In the genomic region with DNA sequence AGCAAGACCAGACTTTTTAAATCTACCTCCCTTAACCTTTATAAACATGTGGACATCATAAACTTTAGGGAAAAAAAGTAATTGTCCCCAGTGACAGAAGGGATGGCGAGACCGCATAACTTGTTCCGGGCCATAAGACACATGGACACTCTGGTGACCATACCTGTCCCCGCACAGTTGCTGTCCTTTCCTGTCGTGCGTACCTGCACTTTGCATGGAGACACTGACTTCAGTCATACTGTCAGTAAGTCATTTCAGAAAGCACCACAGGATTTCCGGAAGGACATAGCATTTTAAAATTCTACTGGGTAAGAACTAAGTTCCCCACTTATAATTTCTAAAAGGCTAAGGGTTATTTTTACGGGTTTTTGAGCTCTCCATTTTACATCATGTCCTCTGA, we compare ENCODE assay signal across 26 cellular contexts.
A peak's percentile ranks its signal among the peaks of the same experiment; 100 is the strongest.
DNase-seq lines count a peak whose midpoint lies in the region; ATAC-seq, FAIRE-seq and TF ChIP-seq lines count a peak whose summit lies in the region.
"Had no signal": no experiment of that assay in that cellular context is flagged by ENCODE, and none has a peak within 500 bp of the region (broad histone marks: within the 10 kb centered on the region; RNA-seq: fewer than 3 reads in every experiment).

No MANE protein-coding gene starts in this region.

- peaks cover 9% of the 10 kb centered on the region for H3K4me1 Mint-ChIP-seq in activated B cell treated with CpG ODN at 0.5 μM for 24 hours
- peaks cover 6% of the 10 kb centered on the region for H3K4me1 Mint-ChIP-seq in neural progenitor cell
- H3K4me1 Mint-ChIP-seq: activated CD4-positive, alpha-beta T cell treated with anti-CD3 and anti-CD28 coated beads, Interleukin-2, amount 10 ng/mL, durations not matched to agents 7 days and 5 days had no signal

- CTCF ChIA-PET in activated B cell treated with CpG ODN at 0.5 μM for 24 hours (lab: Charles Lee): no interaction called here

- no peaks in the 10 kb centered on the region for H3F3A ChIP-seq in neural progenitor cell (ENCODE audit: low read depth)

- H3K79me2 ChIP-seq in neural progenitor cell (ENCODE audit: low read depth): no peaks in the 10 kb centered on the region

- peak; percentile 63 for ATAC-seq in GM21529 (IDR thresholded peaks at IDR 0.05; ENCODE audit: unreplicated experiment)
- ATAC-seq in activated B cell treated with CpG ODN at 0.5 μM for 24 hours (ENCODE audit: low read depth): peak; percentile 25
- ATAC-seq in HG03095 (IDR thresholded peaks at IDR 0.05; ENCODE audit: unreplicated experiment): no peak
- ATAC-seq in HG03135 (IDR thresholded peaks at IDR 0.05; ENCODE audit: unreplicated experiment): no peak
- ATAC-seq: left colon, right lobe of liver had no signal

- peak overlapping the region; percentile 30 for H2AFZ ChIP-seq in neural progenitor cell (replicated peaks)

- H3K27ac Mint-ChIP-seq in activated B cell treated with CpG ODN at 0.5 μM for 24 hours: no peak overlapping the region
- no peak overlapping the region for H3K27ac Mint-ChIP-seq in neural progenitor cell
- H3K27ac Mint-ChIP-seq: activated CD4-positive, alpha-beta T cell treated with anti-CD3 and anti-CD28 coated beads, Interleukin-2, amount 10 ng/mL, durations not matched to agents 7 days and 5 days; progenitor cell of endocrine pancreas had no signal

- TF ChIP-seq CTCF in GM06990 (IDR thresholded peaks at IDR 0.05; ENCODE audit: insufficient read depth, low read length, poor library complexity, severe bottlenecking): no peak
- TF ChIP-seq CTCF in activated B cell treated with CpG ODN at 0.5 μM for 24 hours (IDR thresholded peaks at IDR 0.05): no peak
- no peak for TF ChIP-seq CTCF in neural progenitor cell (IDR thresholded peaks at IDR 0.05)

- no peaks in the 10 kb centered on the region for H3K9me3 ChIP-seq in neural progenitor cell (ENCODE audit: low read depth)
- H3K9me3 ChIP-seq: HAP-1, right lobe of liver, thyroid gland had no signal

- no peak overlapping the region for H3K27ac ChIP-seq in neural progenitor cell
- H3K27ac ChIP-seq: epithelial cell of prostate, right lobe of liver, stomach, thyroid gland had no signal

- no peaks in the 10 kb centered on the region for H3K36me3 ChIP-seq in GM06990 (ENCODE audit: control insufficient read depth, insufficient read depth, low read length)
- H3K36me3 ChIP-seq in neural progenitor cell: no peaks in the 10 kb centered on the region
- H3K36me3 ChIP-seq: HAP-1, right lobe of liver, stomach, thyroid gland had no signal

- H4K20me1 ChIP-seq in neural progenitor cell (ENCODE audit: low read depth): no peaks in the 10 kb centered on the region

- H3K4me3 Mint-ChIP-seq in activated B cell treated with CpG ODN at 0.5 μM for 24 hours (no peak overlapping the region), neural progenitor cell (no peak overlapping the region)
- H3K4me3 Mint-ChIP-seq: activated CD4-positive, alpha-beta T cell treated with anti-CD3 and anti-CD28 coated beads, Interleukin-2, amount 10 ng/mL, durations not matched to agents 7 days and 5 days had no signal

- no peak overlapping the region for H3K9ac ChIP-seq in neural progenitor cell

- no peaks in the 10 kb centered on the region for H3K4me1 ChIP-seq in neural progenitor cell
- H3K4me1 ChIP-seq: right lobe of liver had no signal

- DNase-seq in GM06990 (ENCODE audit: extremely low read depth, insufficient read length) (peak; percentile 82), activated B cell treated with CpG ODN at 0.5 μM for 24 hours (no peak), neural progenitor cell (ENCODE audit: low spot score) (no peak), D341Med (ENCODE audit: low spot score) (no peak), urothelium cell line (ENCODE audit: low spot score) (no peak)
- DNase-seq: activated CD4-positive, alpha-beta T cell treated with anti-CD3 and anti-CD28 coated beads, Interleukin-2, amount 10 ng/mL, durations not matched to agents 7 days and 5 days; activated gamma-delta T cell treated with Interleukin-2 at 50 U/mL for 16 hours; activated T-cell treated with anti-CD3 and anti-CD28 coated beads, Interleukin-2, amount 50 U/mL, for 1 hour; central memory CD4-positive, alpha-beta T cell; cortex of kidney; DMS79; effector memory CD4-positive, alpha-beta T cell; left colon; NCI-H146; NCI-H446 treated with DMSO at 0.1 percent for 48 hours; right lobe of liver; stimulated activated CD8-positive, alpha-beta memory T cell treated with anti-CD3 and anti-CD28 coated beads, Interleukin-4, amount 100 ng/mL, for 48 hours; stomach had no signal

- no peak overlapping the region for H3K4me2 ChIP-seq in neural progenitor cell

- peaks cover 4% of the 10 kb centered on the region for H3K9me3 Mint-ChIP-seq in activated B cell treated with CpG ODN at 0.5 μM for 24 hours
- no peaks in the 10 kb centered on the region for H3K9me3 Mint-ChIP-seq in neural progenitor cell
- H3K9me3 Mint-ChIP-seq: activated CD4-positive, alpha-beta T cell treated with anti-CD3 and anti-CD28 coated beads, Interleukin-2, amount 10 ng/mL, durations not matched to agents 7 days and 5 days had no signal

- H3K27me3 ChIP-seq in GM06990 (replicated peaks; ENCODE audit: control insufficient read depth, insufficient read depth, low read length) (no peaks in the 10 kb centered on the region), neural progenitor cell (no peaks in the 10 kb centered on the region)
- H3K27me3 ChIP-seq: right lobe of liver, thyroid gland had no signal

- H3K36me3 Mint-ChIP-seq in activated B cell treated with CpG ODN at 0.5 μM for 24 hours (ENCODE audit: low read depth) (no peaks in the 10 kb centered on the region), neural progenitor cell (no peaks in the 10 kb centered on the region)

- intact Hi-C loops in activated B cell treated with CpG ODN at 0.5 μM for 24 hours (cut with micrococcal nuclease): no loop called here

- no peak for FAIRE-seq in urothelium cell line (lab: Jason Lieb, UNC)
- FAIRE-seq: G401.6 had no signal

- POLR2A ChIA-PET in activated B cell treated with CpG ODN at 0.5 μM for 24 hours (lab: Charles Lee): interaction anchor here (0.6 to 0.7 kb wide), 2 partner anchors 37 to 294 kb away, joined by 3 to 7 read pairs; no protein-coding TSS in a partner anchor

- no peaks in the 10 kb centered on the region for H3K27me3 Mint-ChIP-seq in activated B cell treated with CpG ODN at 0.5 μM for 24 hours
- peaks cover 2% of the 10 kb centered on the region for H3K27me3 Mint-ChIP-seq in neural progenitor cell (ENCODE audit: insufficient read depth, low read depth)

- H3K4me3 ChIP-seq in GM06990 (replicated peaks; ENCODE audit: low read depth, low read length) (no peak overlapping the region), neural progenitor cell (no peak overlapping the region)
- H3K4me3 ChIP-seq: HAP-1, right lobe of liver, stomach, thyroid gland had no signal

Comparison
In these comparisons a context has a peak if more than half of its experiments do, and no peak if none do; other contexts are left out.
1. ATAC-seq: peak in GM21529 (single experiment) and activated B cell treated with CpG ODN at 0.5 μM for 24 hours (single experiment); none in HG03095 (single experiment) and HG03135 (single experiment).